In genomic region chr14:77649326-77649725, GRCh38 we compare ENCODE assay signal across 1 cellular context.
TF ChIP-seq lines count a peak whose summit lies in the region.

No MANE protein-coding gene starts in this region.

TF ChIP-seq in HepG2, 621 proteins besides CTCF, POLR2A, EP300 and RAD21:
- no peak for TF ChIP-seq ZNF781 (CRISPR knock-in tag; IDR thresholded peaks at IDR 0.05; ENCODE audit: borderline replicate concordance, not compliant biosample characterization)
- TF ChIP-seq PAF1 (CRISPR knock-in tag; IDR thresholded peaks at IDR 0.05), result no peak
- no peak for TF ChIP-seq ZNF557 (CRISPR knock-in tag; IDR thresholded peaks at IDR 0.05)
- no peak for TF ChIP-seq ZFY (CRISPR knock-in tag; IDR thresholded peaks at IDR 0.05)
- TF ChIP-seq XBP1 (CRISPR knock-in tag; IDR thresholded peaks at IDR 0.05), result no peak
- no peak for TF ChIP-seq GLI4 (CRISPR knock-in tag; IDR thresholded peaks at IDR 0.05; ENCODE audit: borderline replicate concordance)
